8 cellular contexts compared by ENCODE assay signal in the genomic region with DNA sequence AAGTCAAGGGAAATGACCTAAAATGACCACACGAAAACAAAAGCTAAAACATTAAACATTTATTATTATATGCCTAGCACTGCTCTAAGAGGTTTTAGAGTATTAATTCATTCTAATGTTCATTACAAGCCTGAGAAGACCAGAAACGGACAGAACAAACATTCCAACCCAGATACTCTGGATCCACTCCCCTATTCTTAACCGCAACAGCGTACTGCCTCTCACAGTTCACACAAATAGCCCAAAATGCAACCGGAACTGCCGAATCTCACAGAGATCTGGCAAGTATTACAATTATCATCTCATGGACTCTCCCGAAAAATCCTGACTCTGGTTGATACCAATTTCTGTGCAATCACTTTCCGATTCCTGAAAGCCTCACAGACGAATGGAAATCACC. TPM values are rescaled to one million over a fixed set of nuclear protein-coding genes. Genes with fewer than 3 reads are reported as not detected.
DNase-seq lines count a peak whose midpoint lies in the region; ATAC-seq and TF ChIP-seq lines count a peak whose summit lies in the region.

No MANE protein-coding gene starts in this region.

- CTCF ChIA-PET in activated CD4-positive, alpha-beta memory T cell treated with anti-CD3 and anti-CD28 coated beads, Interleukin-2, amount 10 ng/mL, durations not matched to agents 7 days and 5 days (lab: Charles Lee): no interaction called here

- peaks cover 26% of the 10 kb centered on the region for H3K9me3 Mint-ChIP-seq in activated CD4-positive, alpha-beta memory T cell treated with anti-CD3 and anti-CD28 coated beads, Interleukin-2, amount 10 ng/mL, durations not matched to agents 7 days and 5 days

- POLR2A ChIA-PET in activated CD4-positive, alpha-beta memory T cell treated with anti-CD3 and anti-CD28 coated beads, Interleukin-2, amount 10 ng/mL, durations not matched to agents 7 days and 5 days (lab: Charles Lee): no interaction called here

- H3K9me3 ChIP-seq in heart right ventricle: peaks cover 0 to 50% (median 9%) of the 10 kb centered on the region in 11 donors
- H3K9me3 ChIP-seq in iPS-18a (ENCODE audit: control insufficient read depth, low read depth, low read length): peaks cover 12% of the 10 kb centered on the region
- peaks cover 11% of the 10 kb centered on the region for H3K9me3 ChIP-seq in thoracic aorta

- no peak overlapping the region for H3K27ac Mint-ChIP-seq in activated CD4-positive, alpha-beta memory T cell treated with anti-CD3 and anti-CD28 coated beads, Interleukin-2, amount 10 ng/mL, durations not matched to agents 7 days and 5 days

- H3K36me3 ChIP-seq in heart right ventricle: peaks cover 0 to 12% (median 3%) of the 10 kb centered on the region in 9 donors
- no peaks in the 10 kb centered on the region for H3K36me3 ChIP-seq in iPS-18a (ENCODE audit: control insufficient read depth, low read depth, low read length)
- H3K36me3 ChIP-seq in thoracic aorta: peaks cover 3% of the 10 kb centered on the region

- H3K27me3 ChIP-seq in heart right ventricle (no peaks in the 10 kb centered on the region), iPS-18a (ENCODE audit: control insufficient read depth, insufficient read depth, low read length) (no peaks in the 10 kb centered on the region), thoracic aorta (replicated peaks; ENCODE audit: insufficient read depth) (no peaks in the 10 kb centered on the region)

- peak overlapping the region in 8 of 10 donors; percentile 68 to 83 (median 76) for H3K4me3 ChIP-seq in heart right ventricle
- H3K4me3 ChIP-seq in iPS-18a (ENCODE audit: low read length): peak overlapping the region; percentile 90
- H3K4me3 ChIP-seq in thoracic aorta: peak overlapping the region; percentile 75

- peak overlapping the region; percentile 99 for H3K4me3 Mint-ChIP-seq in activated CD4-positive, alpha-beta memory T cell treated with anti-CD3 and anti-CD28 coated beads, Interleukin-2, amount 10 ng/mL, durations not matched to agents 7 days and 5 days

- ATAC-seq in heart right ventricle: no peak
- ATAC-seq in left cardiac atrium: no peak
- ATAC-seq in thoracic aorta (ENCODE audit: insufficient number of reproducible peaks, low FRiP score, low read depth): no peak
- no peak for ATAC-seq in HG03196 (IDR thresholded peaks at IDR 0.05; ENCODE audit: unreplicated experiment)

- H3K9ac ChIP-seq in iPS-18a (ENCODE audit: low read length): no peak overlapping the region

- DNase-seq in heart right ventricle (no peak), left cardiac atrium (no peak), thoracic aorta (ENCODE audit: low spot score) (no peak), retina (no peak), COLO668 (lab: John Stamatoyannopoulos, UW; ENCODE audit: unreplicated experiment) (no peak)
- DNase-seq in activated CD4-positive, alpha-beta memory T cell treated with anti-CD3 and anti-CD28 coated beads, Interleukin-2, amount 10 ng/mL, durations not matched to agents 7 days and 5 days: no peak

- intact Hi-C loops in heart right ventricle (cut with DNase I) (loop anchor here in 3 of 10 donors (10.0 kb wide), 1 partner anchor 50 kb away; no protein-coding TSS in a partner anchor), left cardiac atrium (cut with DNase I) (no loop called here)

- peaks cover 0 to 31% (median 16%) of the 10 kb centered on the region in 9 donors for H3K4me1 ChIP-seq in heart right ventricle
- no peaks in the 10 kb centered on the region for H3K4me1 ChIP-seq in iPS-18a (ENCODE audit: control insufficient read depth, low read depth, low read length)
- H3K4me1 ChIP-seq in thoracic aorta (ENCODE audit: control insufficient read depth in 1 of 2, low read depth in 2 of 2): peaks cover 4 to 21% of the 10 kb centered on the region in 2 donors

- H3K27me3 Mint-ChIP-seq in activated CD4-positive, alpha-beta memory T cell treated with anti-CD3 and anti-CD28 coated beads, Interleukin-2, amount 10 ng/mL, durations not matched to agents 7 days and 5 days: peaks cover 11% of the 10 kb centered on the region

- H3K36me3 Mint-ChIP-seq in activated CD4-positive, alpha-beta memory T cell treated with anti-CD3 and anti-CD28 coated beads, Interleukin-2, amount 10 ng/mL, durations not matched to agents 7 days and 5 days (ENCODE audit: low read depth): peaks cover 54% of the 10 kb centered on the region

- 85 to 86% methylated on average over 9 of the region's 9 CpGs for WGBS in heart right ventricle, 2 donors

- peaks cover 43% of the 10 kb centered on the region for H3K4me1 Mint-ChIP-seq in activated CD4-positive, alpha-beta memory T cell treated with anti-CD3 and anti-CD28 coated beads, Interleukin-2, amount 10 ng/mL, durations not matched to agents 7 days and 5 days

- TF ChIP-seq CTCF in heart right ventricle (IDR thresholded peaks at IDR 0.05) (no peak), thoracic aorta (IDR thresholded peaks at IDR 0.05) (no peak)

- peak overlapping the region in 4 of 10 donors; percentile 76 to 84 (median 81) for H3K27ac ChIP-seq in heart right ventricle
- no peak overlapping the region for H3K27ac ChIP-seq in iPS-18a (ENCODE audit: low read length)
- H3K27ac ChIP-seq in thoracic aorta: no peak overlapping the region

RNA-seq across cellular contexts. Expression of a gene that starts 1.4 kb away (rescaled TPM):
- 10 to 100 TPM; 20.6 to 29.7 (median 25.8) TPM for total RNA-seq in heart right ventricle
- 10 to 100 TPM in 1 of 2 donors, 1 to 10 TPM in 1; 3.1 to 18.1 TPM for polyA plus RNA-seq in heart right ventricle
- total RNA-seq in left cardiac atrium: 10 to 100 TPM; 27.6 to 28.3 TPM
- 10 to 100 TPM; 19.9 to 20.1 TPM for total RNA-seq in activated CD4-positive, alpha-beta memory T cell treated with anti-CD3 and anti-CD28 coated beads, Interleukin-2, amount 10 ng/mL, durations not matched to agents 7 days and 5 days
- total RNA-seq in thoracic aorta: 10 to 100 TPM; 21.2 to 25.3 TPM

RNA-seq across cellular contexts. Expression of a gene that starts 36.1 kb away (rescaled TPM):
- total RNA-seq in heart right ventricle (10 to 100 TPM in 8 of 10 donors, 1 to 10 TPM in 2; 5.5 to 19.4 (median 12.2) TPM), left cardiac atrium (10 to 100 TPM; 10.5 to 13.0 TPM), thoracic aorta (10 to 100 TPM in 1 of 2 donors, 1 to 10 TPM in 1; 8.9 to 17.7 TPM)
- polyA plus RNA-seq in heart right ventricle: 10 to 100 TPM in 1 of 2 donors, 1 to 10 TPM in 1; 8.8 to 11.0 TPM
- total RNA-seq in activated CD4-positive, alpha-beta memory T cell treated with anti-CD3 and anti-CD28 coated beads, Interleukin-2, amount 10 ng/mL, durations not matched to agents 7 days and 5 days: 10 to 100 TPM; 21.3 to 25.3 TPM

RNA-seq across cellular contexts. Expression of a gene that starts 57.8 kb away (rescaled TPM):
- 10 to 100 TPM in 5 of 10 donors, 1 to 10 TPM in 5; 5.7 to 13.5 (median 8.9) TPM for total RNA-seq in heart right ventricle
- 1 to 10 TPM in 1 of 2 donors, under 1 TPM in 1; 0.72 to 4.8 TPM for polyA plus RNA-seq in heart right ventricle
- 1 to 10 TPM; 5.3 to 6.8 TPM for total RNA-seq in left cardiac atrium
- total RNA-seq in activated CD4-positive, alpha-beta memory T cell treated with anti-CD3 and anti-CD28 coated beads, Interleukin-2, amount 10 ng/mL, durations not matched to agents 7 days and 5 days: 1 to 10 TPM; 6.3 to 7.5 TPM
- 1 to 10 TPM; 5.8 to 8.5 TPM for total RNA-seq in thoracic aorta
